ENCODE assay signal across 1 cellular context in the genomic region with DNA sequence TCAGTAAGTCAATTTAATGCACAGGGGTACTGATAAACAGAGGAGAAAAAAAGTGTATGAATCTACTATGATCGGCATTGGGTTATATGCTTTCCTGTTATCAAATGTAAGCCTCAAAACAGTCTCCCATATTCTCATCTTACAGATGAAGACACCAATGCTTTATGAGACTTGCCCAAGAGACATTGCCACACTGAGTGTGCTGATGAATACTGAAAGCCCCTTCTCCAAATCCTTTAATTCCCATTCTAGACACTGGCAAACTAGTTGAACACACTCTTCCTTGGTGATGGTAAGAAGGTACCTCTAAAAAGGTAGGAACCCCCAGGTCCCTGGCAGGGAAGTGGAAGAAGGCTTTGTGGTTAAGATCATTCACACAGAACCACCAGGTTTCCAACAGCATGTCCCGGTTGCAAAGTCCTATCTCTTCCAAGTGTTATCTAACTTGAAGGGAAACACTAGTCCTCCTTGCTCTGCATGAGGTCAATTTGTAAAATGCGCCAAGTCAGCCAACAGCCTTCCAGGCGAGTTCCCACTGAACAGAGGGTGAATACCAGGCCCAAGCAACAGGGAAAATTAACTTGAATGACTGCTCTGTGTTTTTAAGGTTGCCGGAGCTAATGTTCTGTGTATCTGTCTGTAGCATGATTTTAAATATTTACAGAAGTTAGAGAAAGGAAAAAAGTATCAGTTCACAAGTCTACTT.
TF ChIP-seq lines count a peak whose summit lies in the region.

No MANE protein-coding gene starts in this region.

TF ChIP-seq in IMR-90, 13 proteins besides CTCF, POLR2A, EP300 and RAD21 (continued from another document):
- TF ChIP-seq ELK1 (IDR thresholded peaks at IDR 0.05; ENCODE audit: borderline replicate concordance, low read depth, low read length): no peak
- TF ChIP-seq RFX5 (IDR thresholded peaks at IDR 0.05; ENCODE audit: low read depth, low read length): no peak
- no peak; the same call in 1 of the 2 replicates for TF ChIP-seq MAFK (IDR thresholded peaks at IDR 0.05; ENCODE audit: low read depth, low read length)
